Comparison of ENCODE assay signal across 8 cellular contexts in genomic region chr10:86711237-86711956, GRCh38. TPM values are rescaled to one million over a fixed set of nuclear protein-coding genes. Genes with fewer than 3 reads are reported as not detected.
DNase-seq lines count a peak whose midpoint lies in the region; ATAC-seq and TF ChIP-seq lines count a peak whose summit lies in the region.

No MANE protein-coding gene starts in this region.

- H3K27ac ChIP-seq in HUES6 (ENCODE audit: low read depth, low read length) (peak overlapping the region; percentile 64; the same call in 1 of the 2 replicates), Panc1 (ENCODE audit: low read length) (peak overlapping the region; percentile 99)

- CTCF ChIA-PET in Panc1 (lab: Charles Lee) = no interaction called here

- H3K4me1 Mint-ChIP-seq in nephron = peaks cover 42% of the 10 kb centered on the region

- no peaks in the 10 kb centered on the region for H3K9me3 Mint-ChIP-seq in nephron

- peak overlapping the region; percentile 88 to 95 (median 88) for H3K4me3 Mint-ChIP-seq in nephron

- no TSS peak for BruUV-seq in Panc1 (replicated peaks; lab: Mats Ljungman, UMichigan)

- H3K4me1 ChIP-seq in HUES6 (ENCODE audit: control insufficient read depth, insufficient read depth, low read length) (peaks cover 51% of the 10 kb centered on the region), Panc1 (ENCODE audit: control insufficient read depth, insufficient read depth, low read length) (peaks cover 18% of the 10 kb centered on the region; the same call in 1 of the 2 replicates)

- TF ChIP-seq CTCF in Panc1 (IDR thresholded peaks at IDR 0.05) (peak; percentile 98), nephron (IDR thresholded peaks at IDR 0.05; ENCODE audit: unreplicated experiment in 3 of 3) (peak; percentile 6 to 95 (median 93))

- H3K27ac Mint-ChIP-seq in nephron = peak overlapping the region; percentile 97 to 99 (median 98)

- H3K36me3 ChIP-seq in HUES6 (ENCODE audit: control insufficient read depth, insufficient read depth, low read length) = no peaks in the 10 kb centered on the region
- no peaks in the 10 kb centered on the region for H3K36me3 ChIP-seq in Panc1 (ENCODE audit: control insufficient read depth, insufficient read depth, low read length)

- DNase-seq in DMS53 (lab: John Stamatoyannopoulos, UW) (peak; percentile 93), Panc1 (ENCODE audit: low read depth, low spot score) (no peak), fibroblast of peridontal ligament (ENCODE audit: extremely low read depth) (peak; percentile 85)
- peak; percentile 67 to 79 for DNase-seq in activated T-helper 1 cell treated with anti-CD3 and anti-CD28 coated beads, Interleukin-2, amount 50 U/mL, for 16 hours (ENCODE audit: low read depth in 1 of 2, low spot score in 1 of 2)
- peak; percentile 89 for DNase-seq in stimulated activated naive CD8-positive, alpha-beta T cell treated with anti-CD3 and anti-CD28 coated beads, Interleukin-15, Interleukin-2, amounts not matched to agents 100 U/mL and 50 U/mL, for 24 hours

- ATAC-seq in GM21447 (IDR thresholded peaks at IDR 0.05; ENCODE audit: unreplicated experiment) = peak; percentile 78
- ATAC-seq in Panc1 = peak; percentile 94
- peak; percentile 93 for ATAC-seq in stimulated activated naive CD8-positive, alpha-beta T cell treated with anti-CD3 and anti-CD28 coated beads, Interleukin-15, Interleukin-2, amounts not matched to agents 100 U/mL and 50 U/mL, for 24 hours

- H3K27me3 Mint-ChIP-seq in nephron (ENCODE audit: low read depth) = peaks cover 6% of the 10 kb centered on the region

- POLR2A ChIA-PET in Panc1 (lab: Charles Lee) = no interaction called here

- H3K9ac ChIP-seq in HUES6 (ENCODE audit: low read length) = peak overlapping the region; percentile 64

- H3K27me3 ChIP-seq in HUES6 (ENCODE audit: control insufficient read depth, insufficient read depth, low read length) = no peaks in the 10 kb centered on the region
- no peaks in the 10 kb centered on the region for H3K27me3 ChIP-seq in Panc1 (ENCODE audit: control insufficient read depth, insufficient read depth, low read length)

- in situ Hi-C loops in Panc1 (cut with HindIII; ENCODE audit: low pct_unique_long_range_greater_than_20kb, low sequenced_read_pairs) = no loop called here

- H3K9me3 ChIP-seq in HUES6 (ENCODE audit: control insufficient read depth, insufficient read depth, low read depth, low read length) (no peaks in the 10 kb centered on the region), Panc1 (ENCODE audit: control insufficient read depth, insufficient read depth, low read depth, low read length) (no peaks in the 10 kb centered on the region)

- H3K36me3 Mint-ChIP-seq in nephron (ENCODE audit: low read depth) = no peaks in the 10 kb centered on the region

- H3K4me3 ChIP-seq in HUES6 (ENCODE audit: low read depth, low read length) = peak overlapping the region; percentile 71
- peak overlapping the region; percentile 59 to 69 for H3K4me3 ChIP-seq in Panc1 (ENCODE audit: low read depth in 2 of 2, low read length in 2 of 2)

- intact Hi-C loops in Panc1 (cut with micrococcal nuclease; ENCODE audit: unreplicated experiment) = loop anchor here (2.0 kb wide), 1 partner anchor 187 kb away; no protein-coding TSS in a partner anchor

RNA-seq across cellular contexts. Expression of gene LDB3, which starts 43.1 kb away (rescaled TPM):
- total RNA-seq in Panc1 (2021; ENCODE audit: unreplicated experiment) = 0.15 TPM
- 0.31 TPM for polyA plus RNA-seq in Panc1 (2012; ENCODE audit: insufficient read length)

RNA-seq across cellular contexts. Expression of gene BMPR1A, which starts 45.0 kb away (rescaled TPM):
- total RNA-seq in Panc1 (2021; ENCODE audit: unreplicated experiment) = 94.3 TPM
- 22.0 TPM for polyA plus RNA-seq in Panc1 (2012; ENCODE audit: insufficient read length)

RNA-seq across cellular contexts. Expression of gene OPN4, which starts 57.0 kb away (rescaled TPM):
- total RNA-seq in Panc1 (2021; ENCODE audit: unreplicated experiment) = not detected
- not detected for polyA plus RNA-seq in Panc1 (2012; ENCODE audit: insufficient read length)
